9 cellular contexts compared by ENCODE assay signal in genomic region chr14:75986439-75986765, GRCh38. TPM values are rescaled to one million over a fixed set of nuclear protein-coding genes. Genes with fewer than 3 reads are reported as not detected.
DNase-seq lines count a peak whose midpoint lies in the region; ATAC-seq and TF ChIP-seq lines count a peak whose summit lies in the region.
"Had no signal": no experiment of that assay in that cellular context is flagged by ENCODE, and none has a peak within 500 bp of the region (broad histone marks: within the 10 kb centered on the region; RNA-seq: fewer than 3 reads in every experiment).

No MANE protein-coding gene starts in this region.

- TF ChIP-seq CTCF in AG10803 (conservative IDR thresholded peaks at IDR 0.05; ENCODE audit: low read length), result no peak
- TF ChIP-seq CTCF in KMS-11 (conservative IDR thresholded peaks at IDR 0.05; ENCODE audit: low read depth, low read length), result no peak

- H3K9me3 ChIP-seq in naive thymus-derived CD4-positive, alpha-beta T cell (ENCODE audit: control insufficient read depth in 2 of 3, low read length in 3 of 3), result no peaks in the 10 kb centered on the region

- peaks cover 0 to 16% (median 2%) of the 10 kb centered on the region in 5 donors for H3K36me3 Mint-ChIP-seq in naive thymus-derived CD4-positive, alpha-beta T cell

- H4K20me1 ChIP-seq in KMS-11 (ENCODE audit: insufficient read depth), result no peaks in the 10 kb centered on the region

- no peak for ATAC-seq in naive thymus-derived CD4-positive, alpha-beta T cell
- no peak for ATAC-seq in HG03565 (IDR thresholded peaks at IDR 0.05; ENCODE audit: unreplicated experiment)

- H3K27me3 ChIP-seq in KMS-11 (ENCODE audit: insufficient read depth, low read depth), result no peaks in the 10 kb centered on the region
- H3K27me3 ChIP-seq in naive thymus-derived CD4-positive, alpha-beta T cell (ENCODE audit: control insufficient read depth in 2 of 2, insufficient read depth in 2 of 2, low read length in 2 of 2), result no peaks in the 10 kb centered on the region

- peak overlapping the region; percentile 85 to 95 (median 90) for H3K4me3 Mint-ChIP-seq in naive thymus-derived CD4-positive, alpha-beta T cell

- peaks cover 0 to 24% (median 0%) of the 10 kb centered on the region in 5 donors for H3K27me3 Mint-ChIP-seq in naive thymus-derived CD4-positive, alpha-beta T cell

- peak overlapping the region; percentile 90 for H3K4me3 ChIP-seq in AG10803 (ENCODE audit: low read length)
- H3K4me3 ChIP-seq in KMS-11 (IDR thresholded peaks at IDR 0.05; ENCODE audit: insufficient read depth, low read depth, low read length), result no peak overlapping the region
- peak overlapping the region; percentile 74 for H3K4me3 ChIP-seq in naive thymus-derived CD4-positive, alpha-beta T cell (ENCODE audit: low read length)

- CTCF ChIA-PET in naive thymus-derived CD4-positive, alpha-beta T cell (lab: Charles Lee), result interaction anchor here (2.6 to 7.8 kb wide), 2 partner anchors 79 to 277 kb away, joined by 15 to 73 read pairs; no protein-coding TSS in a partner anchor

- H3K36me3 ChIP-seq in KMS-11 (ENCODE audit: insufficient read depth), result no peaks in the 10 kb centered on the region
- peaks cover 0 to 16% (median 0%) of the 10 kb centered on the region in 3 experiments for H3K36me3 ChIP-seq in naive thymus-derived CD4-positive, alpha-beta T cell (ENCODE audit: control insufficient read depth in 2 of 3, insufficient read depth in 3 of 3, low read length in 3 of 3)

- H3K27ac Mint-ChIP-seq in naive thymus-derived CD4-positive, alpha-beta T cell, result peak overlapping the region; percentile 70 to 97 (median 91)

- intact Hi-C loops in naive thymus-derived CD4-positive, alpha-beta T cell (cut with micrococcal nuclease), result loop anchor here (5.0 to 10.0 kb wide), 7 partner anchors 166 to 1902 kb away; partner anchors contain the start of genes ALDH6A1 (in 1 of the 2), BATF (in 1 of the 2), CIPC (in 1 of the 2) and GPATCH2L (in 1 of the 2)

- H3K4me1 ChIP-seq in KMS-11 (ENCODE audit: low read depth, poor library complexity, severe bottlenecking), result peaks cover 20% of the 10 kb centered on the region
- peaks cover 6 to 12% of the 10 kb centered on the region in 2 donors for H3K4me1 ChIP-seq in naive thymus-derived CD4-positive, alpha-beta T cell (ENCODE audit: control insufficient read depth in 2 of 2, insufficient read depth in 2 of 2, low read length in 2 of 2)

- H3K4me2 ChIP-seq in KMS-11, result peak overlapping the region; percentile 88

- peak; percentile 28 for DNase-seq in AG10803 (ENCODE audit: low read depth)
- DNase-seq in dermis blood vessel endothelial cell, result peak; percentile 85
- DNase-seq in naive thymus-derived CD4-positive, alpha-beta T cell, result no peak
- DNase-seq in hippocampal formation (lab: John Stamatoyannopoulos, UW), result no peak
- DNase-seq in NCI-H2227 treated with DMSO at 0.1 percent for 48 hours (lab: John Stamatoyannopoulos, UW), result no peak
- DNase-seq in activated CD8-positive, alpha-beta memory T cell treated with anti-CD3 and anti-CD28 coated beads for 24 hours, result no peak
- DNase-seq: NCI-H1105 treated with DMSO at 0.1 percent for 48 hours had no signal

- POLR2A ChIA-PET in naive thymus-derived CD4-positive, alpha-beta T cell (lab: Charles Lee), result interaction anchor here (0.5 to 0.6 kb wide), 2 partner anchors 68 to 1453 kb away, joined by 3 read pairs; no protein-coding TSS in a partner anchor

- H3K9me3 Mint-ChIP-seq in naive thymus-derived CD4-positive, alpha-beta T cell, result peaks cover 0 to 1% (median 0%) of the 10 kb centered on the region in 11 donors

- no peaks in the 10 kb centered on the region for H3K79me2 ChIP-seq in KMS-11 (ENCODE audit: insufficient read depth, low read depth)

- no peak overlapping the region for H3K27ac ChIP-seq in KMS-11
- H3K27ac ChIP-seq in naive thymus-derived CD4-positive, alpha-beta T cell (ENCODE audit: low read depth, low read length), result peak overlapping the region; percentile 87

- no peak overlapping the region; the same call in 1 of the 2 replicates for H2AFZ ChIP-seq in KMS-11 (ENCODE audit: low read depth)

- peak overlapping the region; percentile 66 for H3K9ac ChIP-seq in KMS-11

- peaks cover 15 to 31% (median 25%) of the 10 kb centered on the region in 7 donors for H3K4me1 Mint-ChIP-seq in naive thymus-derived CD4-positive, alpha-beta T cell

RNA-seq across cellular contexts. Expression of gene IFT43, which starts 0.8 kb away (rescaled TPM):
- total RNA-seq in dermis blood vessel endothelial cell, result 18.6 and 28.4 TPM in 2 replicates
- total RNA-seq in naive thymus-derived CD4-positive, alpha-beta T cell, result 10 to 100 TPM in 4 of 5 experiments, 1 to 10 TPM in 1; 4.6 to 16.9 (median 15.4) TPM
- 10 to 100 TPM; 13.7 to 19.1 TPM for polyA plus RNA-seq in naive thymus-derived CD4-positive, alpha-beta T cell

RNA-seq across cellular contexts. Expression of gene TGFB3, which starts 4.6 kb away (rescaled TPM):
- 2.6 and 4.1 TPM in 2 replicates for total RNA-seq in dermis blood vessel endothelial cell
- total RNA-seq in naive thymus-derived CD4-positive, alpha-beta T cell, result 10 to 100 TPM in 3 of 5 experiments, 1 to 10 TPM in 2; 2.2 to 14.3 (median 10.1) TPM
- under 1 TPM in 1 of 2 donors, not detected in 1; 0.58 TPM for polyA plus RNA-seq in naive thymus-derived CD4-positive, alpha-beta T cell

Comparison
In these comparisons a context has a peak if more than half of its experiments do, and no peak if none do; other contexts are left out.
1. DNase-seq: peak in AG10803 (single experiment) and dermis blood vessel endothelial cell (single experiment); none in naive thymus-derived CD4-positive, alpha-beta T cell (0 of 9), hippocampal formation (0 of 2), NCI-H2227 treated with DMSO at 0.1 percent for 48 hours (single experiment) and activated CD8-positive, alpha-beta memory T cell treated with anti-CD3 and anti-CD28 coated beads for 24 hours (single experiment).